ENCODE assay signal across 14 cellular contexts in genomic region chr20:58711266-58712051, GRCh38. TPM values are rescaled to one million over a fixed set of nuclear protein-coding genes. Genes with fewer than 3 reads are reported as not detected.
A peak's percentile ranks its signal among the peaks of the same experiment; 100 is the strongest.
DNase-seq lines count a peak whose midpoint lies in the region; ATAC-seq and TF ChIP-seq lines count a peak whose summit lies in the region.
"Had no signal": no experiment of that assay in that cellular context is flagged by ENCODE, and none has a peak within 500 bp of the region (broad histone marks: within the 10 kb centered on the region; RNA-seq: fewer than 3 reads in every experiment).

No MANE protein-coding gene starts in this region.

- ATAC-seq in foreskin keratinocyte, result no peak

- H3K4me3 ChIP-seq in H7 (ENCODE audit: insufficient read depth, low read depth, low read length) (no peak overlapping the region), left ventricle myocardium inferior (no peak overlapping the region), prostate gland (no peak overlapping the region)
- H3K4me3 ChIP-seq: MG63, upper lobe of left lung had no signal

- POLR2A ChIA-PET in activated CD4-positive, alpha-beta T cell treated with anti-CD3 and anti-CD28 coated beads, Interleukin-2, amount 10 ng/mL, durations not matched to agents 7 days and 5 days (lab: Charles Lee), result no interaction called here

- H3K36me3 ChIP-seq in H7 (replicated peaks; ENCODE audit: control insufficient read depth, insufficient read depth, low read length) (peaks cover 2% of the 10 kb centered on the region), left ventricle myocardium inferior (peaks cover 27% of the 10 kb centered on the region), prostate gland (no peaks in the 10 kb centered on the region)
- H3K36me3 ChIP-seq: MG63 had no signal

- DNase-seq in activated CD4-positive, alpha-beta T cell treated with anti-CD3 and anti-CD28 coated beads, Interleukin-2, amount 10 ng/mL, durations not matched to agents 7 days and 5 days, result peak; percentile 4
- no peak for DNase-seq in activated CD4-positive, alpha-beta T cell treated with anti-CD3 and anti-CD28 coated beads, Interleukin-2, amount 50 U/mL, for 1 hour
- DNase-seq in H7, result peak; percentile 38
- peak; percentile 5 for DNase-seq in left ventricle myocardium inferior
- DNase-seq in prostate gland (ENCODE audit: low spot score), result peak; percentile 2
- DNase-seq in NCI-H2107 treated with DMSO at 0.1 percent for 48 hours (lab: John Stamatoyannopoulos, UW; ENCODE audit: unreplicated experiment), result no peak
- no peak for DNase-seq in central memory CD4-positive, alpha-beta T cell
- no peak for DNase-seq in foreskin keratinocyte
- DNase-seq: kidney glomerular epithelial cell, MG63, NCI-H2081 treated with DMSO at 0.1 percent for 48 hours, NCI-H774 had no signal

- no peak for TF ChIP-seq POLR2A in prostate gland (IDR thresholded peaks at IDR 0.05)

- no peaks in the 10 kb centered on the region for H3K36me3 Mint-ChIP-seq in activated CD4-positive, alpha-beta T cell treated with anti-CD3 and anti-CD28 coated beads, Interleukin-2, amount 10 ng/mL, durations not matched to agents 7 days and 5 days (ENCODE audit: low read depth)
- H3K36me3 Mint-ChIP-seq: activated naive CD8-positive, alpha-beta T cell had no signal

- TF ChIP-seq CTCF in left ventricle myocardium inferior (IDR thresholded peaks at IDR 0.05; ENCODE audit: borderline replicate concordance), result no peak
- no peak for TF ChIP-seq CTCF in prostate gland (IDR thresholded peaks at IDR 0.05)
- no peak for TF ChIP-seq CTCF in foreskin keratinocyte (conservative IDR thresholded peaks at IDR 0.05)

- no peaks in the 10 kb centered on the region for H3K9me3 ChIP-seq in left ventricle myocardium inferior (replicated peaks)
- H3K9me3 ChIP-seq in prostate gland, result no peaks in the 10 kb centered on the region
- H3K9me3 ChIP-seq: MG63, upper lobe of left lung had no signal

- intact Hi-C loops in left ventricle myocardium inferior (cut with micrococcal nuclease) (no loop called here), prostate gland (cut with DNase I) (no loop called here)

- H3K4me1 Mint-ChIP-seq in activated CD4-positive, alpha-beta T cell treated with anti-CD3 and anti-CD28 coated beads, Interleukin-2, amount 10 ng/mL, durations not matched to agents 7 days and 5 days, result no peaks in the 10 kb centered on the region

- WGBS in prostate gland, result 92% methylated on average over 21 of the region's 21 CpGs

- H3K9me3 Mint-ChIP-seq in activated CD4-positive, alpha-beta T cell treated with anti-CD3 and anti-CD28 coated beads, Interleukin-2, amount 10 ng/mL, durations not matched to agents 7 days and 5 days, result no peaks in the 10 kb centered on the region

- no peak overlapping the region for H3K4me3 Mint-ChIP-seq in activated CD4-positive, alpha-beta T cell treated with anti-CD3 and anti-CD28 coated beads, Interleukin-2, amount 10 ng/mL, durations not matched to agents 7 days and 5 days
- H3K4me3 Mint-ChIP-seq: activated naive CD8-positive, alpha-beta T cell had no signal

- CTCF ChIA-PET in activated CD4-positive, alpha-beta T cell treated with anti-CD3 and anti-CD28 coated beads, Interleukin-2, amount 10 ng/mL, durations not matched to agents 7 days and 5 days (lab: Charles Lee), result no interaction called here

- no peaks in the 10 kb centered on the region for H3K27me3 Mint-ChIP-seq in activated CD4-positive, alpha-beta T cell treated with anti-CD3 and anti-CD28 coated beads, Interleukin-2, amount 10 ng/mL, durations not matched to agents 7 days and 5 days
- H3K27me3 Mint-ChIP-seq: activated naive CD8-positive, alpha-beta T cell had no signal

- no peak overlapping the region for H3K27ac Mint-ChIP-seq in activated CD4-positive, alpha-beta T cell treated with anti-CD3 and anti-CD28 coated beads, Interleukin-2, amount 10 ng/mL, durations not matched to agents 7 days and 5 days
- H3K27ac Mint-ChIP-seq: activated naive CD8-positive, alpha-beta T cell had no signal

- H3K27ac ChIP-seq in left ventricle myocardium inferior (replicated peaks) (no peak overlapping the region), prostate gland (no peak overlapping the region), foreskin keratinocyte (no peak overlapping the region)
- H3K27ac ChIP-seq: upper lobe of left lung had no signal

- no peaks in the 10 kb centered on the region for H3K27me3 ChIP-seq in H7 (ENCODE audit: control insufficient read depth, insufficient read depth, low read length)
- no peaks in the 10 kb centered on the region for H3K27me3 ChIP-seq in left ventricle myocardium inferior (ENCODE audit: low read depth)
- no peaks in the 10 kb centered on the region for H3K27me3 ChIP-seq in prostate gland (replicated peaks; ENCODE audit: insufficient read depth)
- no peaks in the 10 kb centered on the region for H3K27me3 ChIP-seq in foreskin keratinocyte
- H3K27me3 ChIP-seq: MG63, upper lobe of left lung had no signal

- H3K4me1 ChIP-seq in left ventricle myocardium inferior (no peaks in the 10 kb centered on the region), prostate gland (replicated peaks) (no peaks in the 10 kb centered on the region), foreskin keratinocyte (no peaks in the 10 kb centered on the region)
- H3K4me1 ChIP-seq: upper lobe of left lung had no signal

RNA-seq across cellular contexts. Expression of gene NPEPL1, which starts 18.9 kb away (rescaled TPM):
- 10 to 100 TPM; 28.7 to 30.7 TPM for total RNA-seq in activated CD4-positive, alpha-beta T cell treated with anti-CD3 and anti-CD28 coated beads, Interleukin-2, amount 10 ng/mL, durations not matched to agents 7 days and 5 days
- 30.9 and 33.8 TPM in 2 replicates for total RNA-seq in H7 (2014; rRNA removed; shearing (Covaris generic))
- total RNA-seq in left ventricle myocardium inferior (33.6 TPM), prostate gland (10 to 100 TPM; 25.7 to 63.1 TPM), foreskin keratinocyte (10.7 and 11.8 TPM in 2 replicates)
- polyA plus RNA-seq in foreskin keratinocyte, result 12.1 and 15.8 TPM in 2 replicates

Comparison
In these comparisons a context has a peak if more than half of its experiments do, and no peak if none do; other contexts are left out.
1. DNase-seq: peak in activated CD4-positive, alpha-beta T cell treated with anti-CD3 and anti-CD28 coated beads, Interleukin-2, amount 10 ng/mL, durations not matched to agents 7 days and 5 days (single experiment), H7 (single experiment), left ventricle myocardium inferior (single experiment) and prostate gland (single experiment); none in activated CD4-positive, alpha-beta T cell treated with anti-CD3 and anti-CD28 coated beads, Interleukin-2, amount 50 U/mL, for 1 hour (single experiment), NCI-H2107 treated with DMSO at 0.1 percent for 48 hours (single experiment), central memory CD4-positive, alpha-beta T cell (single experiment) and foreskin keratinocyte (0 of 2).